ENCODE assay signal across 20 cellular contexts in genomic region chr6:168037856-168038255, GRCh38. TPM values are rescaled to one million over a fixed set of nuclear protein-coding genes. Genes with fewer than 3 reads are reported as not detected.
DNase-seq lines count a peak whose midpoint lies in the region; ATAC-seq and TF ChIP-seq lines count a peak whose summit lies in the region.
"Had no signal": no experiment of that assay in that cellular context is flagged by ENCODE, and none has a peak within 500 bp of the region (broad histone marks: within the 10 kb centered on the region; RNA-seq: fewer than 3 reads in every experiment).

No MANE protein-coding gene starts in this region.

- H3K4me1 ChIP-seq in heart left ventricle: peaks cover 2 to 46% (median 28%) of the 10 kb centered on the region in 12 donors
- peaks cover 14 to 27% (median 15%) of the 10 kb centered on the region in 3 donors for H3K4me1 ChIP-seq in skeletal muscle tissue (ENCODE audit: control insufficient read depth in 3 of 3, insufficient read depth in 3 of 3, low read length in 3 of 3)

- H3K27ac ChIP-seq in heart left ventricle: peak overlapping the region; percentile 24 to 97 (median 84)
- peak overlapping the region in 34 of 59 donors; percentile 4 to 96 (median 85) for H3K27ac ChIP-seq in dorsolateral prefrontal cortex
- peak overlapping the region; percentile 42 for H3K27ac ChIP-seq in skeletal muscle tissue (ENCODE audit: low read depth, low read length)

- no peak for TF ChIP-seq POLR2A in heart left ventricle (IDR thresholded peaks at IDR 0.05)

- TF ChIP-seq CTCF in heart left ventricle (IDR thresholded peaks at IDR 0.05) (no peak), dorsolateral prefrontal cortex (IDR thresholded peaks at IDR 0.05 in 54 of 56, conservative IDR thresholded peaks at IDR 0.05 in 2 of 56; ENCODE audit: low read depth in 1 of 56, partially characterized antibody in 56 of 56) (no peak)

- H3K27me3 ChIP-seq in heart left ventricle: peaks cover 0 to 8% (median 0%) of the 10 kb centered on the region in 9 donors
- peaks cover 0 to 4% (median 0%) of the 10 kb centered on the region in 45 donors for H3K27me3 ChIP-seq in dorsolateral prefrontal cortex
- peaks cover 3 to 30% (median 14%) of the 10 kb centered on the region in 3 donors for H3K27me3 ChIP-seq in skeletal muscle tissue (ENCODE audit: control insufficient read depth in 3 of 3, insufficient read depth in 3 of 3, low read length in 3 of 3)

- H3K9me3 ChIP-seq in heart left ventricle: peaks cover 0 to 29% (median 20%) of the 10 kb centered on the region in 12 donors
- H3K9me3 ChIP-seq in skeletal muscle tissue (ENCODE audit: control insufficient read depth in 3 of 3, low read length in 3 of 3): peaks cover 5 to 11% (median 6%) of the 10 kb centered on the region in 3 donors

- ATAC-seq in heart left ventricle: no peak
- ATAC-seq in left cardiac atrium: no peak
- no peak for ATAC-seq in GM21526 (IDR thresholded peaks at IDR 0.05; ENCODE audit: low FRiP score, unreplicated experiment)

- whole genome bisulfite sequencing in heart left ventricle, 4 donors: 87 to 89% (median 89%) methylated on average over 5 of the region's 5 CpGs

- intact Hi-C loops in heart left ventricle (cut with DNase I) (loop anchor here in 6 of 10 donors (2.0 to 10.0 kb wide), 5 partner anchors 46 to 103 kb away; no protein-coding TSS in a partner anchor), left cardiac atrium (cut with DNase I) (no loop called here), dorsolateral prefrontal cortex (cut with DNase I) (no loop called here)

- no peak overlapping the region for H3K9ac ChIP-seq in skeletal muscle tissue (ENCODE audit: low read depth in 1 of 3, low read length in 3 of 3)

- H3K36me3 ChIP-seq in heart left ventricle: no peaks in the 10 kb centered on the region
- H3K36me3 ChIP-seq in skeletal muscle tissue (ENCODE audit: control insufficient read depth in 3 of 3, insufficient read depth in 3 of 3, low read length in 3 of 3): no peaks in the 10 kb centered on the region

- no peak for DNase-seq in heart left ventricle
- no peak for DNase-seq in left cardiac atrium
- peak; percentile 65 for DNase-seq in HT-29 (ENCODE audit: low spot score)
- no peak for DNase-seq in dorsolateral prefrontal cortex
- DNase-seq in central memory CD4-positive, alpha-beta T cell: no peak
- DNase-seq in ureter (ENCODE audit: low spot score): no peak
- DNase-seq: COR-L47, H9, Kasumi-1, NCI-H1105 treated with DMSO at 0.1 percent for 48 hours, NCI-H1694 treated with DMSO at 0.1 percent for 48 hours, NCI-H2171, NCI-H446, SHP77 treated with DMSO at 0.1 percent for 48 hours had no signal

- H3K4me3 ChIP-seq in heart left ventricle (no peak overlapping the region), dorsolateral prefrontal cortex (no peak overlapping the region), skeletal muscle tissue (ENCODE audit: low read length in 3 of 3) (no peak overlapping the region)

RNA-seq across cellular contexts. Expression of gene KIF25, which starts 40.4 kb away (rescaled TPM):
- under 1 TPM in 4 of 9 donors, not detected in 5; 0.11 to 0.29 (median 0.21) TPM for total RNA-seq in heart left ventricle
- under 1 TPM; 0.12 to 0.15 TPM for polyA plus RNA-seq in heart left ventricle
- total RNA-seq in left cardiac atrium: under 1 TPM; 0.34 to 0.44 TPM
- total RNA-seq in HT-29 (2014; rRNA removed; shearing (Covaris generic)): not detected in 2 replicates
- total RNA-seq in dorsolateral prefrontal cortex: 10 to 100 TPM in 4 of 120 experiments, 1 to 10 TPM in 88, under 1 TPM in 24, not detected in 4; 0.30 to 16.3 (median 2.4) TPM
- not detected for total RNA-seq in skeletal muscle tissue
- total RNA-seq in ureter: not detected
- total RNA-seq: HT1080 had no signal
- polyA plus RNA-seq: CD14-positive monocyte, IgD-negative memory B cell had no signal

RNA-seq across cellular contexts. Expression of gene FRMD1, which starts 41.2 kb away (rescaled TPM):
- total RNA-seq in heart left ventricle: under 1 TPM in 2 of 9 donors, not detected in 7; 0.16 to 0.50 TPM
- polyA plus RNA-seq in heart left ventricle: under 1 TPM; 0.04 to 0.11 TPM
- total RNA-seq in left cardiac atrium: under 1 TPM; 0.18 to 0.79 TPM
- total RNA-seq in HT-29 (2014; rRNA removed; shearing (Covaris generic)): not detected in 2 replicates
- total RNA-seq in dorsolateral prefrontal cortex: under 1 TPM in 5 of 120 experiments, not detected in 115; 0.10 to 0.58 (median 0.22) TPM
- total RNA-seq in skeletal muscle tissue: not detected
- total RNA-seq in ureter: 0.52 TPM
- total RNA-seq: A673, H9, HT1080 had no signal
- polyA plus RNA-seq: CD14-positive monocyte, IgD-negative memory B cell had no signal

Comparison
In these comparisons a context has a peak if more than half of its experiments do, and no peak if none do; other contexts are left out.
1. intact Hi-C loops: an anchor here in heart left ventricle (2.0 to 10.0 kb wide); none called in left cardiac atrium and dorsolateral prefrontal cortex.